In the genomic region with DNA sequence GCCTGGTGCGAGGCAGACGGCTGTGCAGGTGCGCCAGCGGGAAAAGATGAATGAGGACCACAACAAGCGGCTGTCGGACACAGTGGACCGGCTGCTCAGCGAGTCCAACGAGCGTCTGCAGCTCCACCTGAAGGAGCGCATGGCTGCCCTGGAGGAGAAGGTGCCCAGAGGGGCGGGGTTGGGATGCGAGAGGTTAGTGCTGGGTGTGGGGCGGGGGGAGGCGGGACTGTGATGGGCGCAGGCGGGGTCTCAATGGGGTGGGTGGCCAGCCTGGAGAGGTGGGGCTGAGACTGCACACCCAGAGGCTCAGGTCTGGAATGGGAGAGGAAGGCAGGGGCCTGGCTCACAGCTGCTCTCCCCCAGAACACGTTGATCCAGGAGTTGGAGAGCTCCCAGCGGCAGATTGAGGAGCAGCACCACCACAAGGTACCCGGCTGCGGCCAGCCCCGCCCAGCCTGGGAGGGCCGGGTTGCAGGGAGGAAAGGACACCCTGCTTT, we compare ENCODE assay signal across 15 cellular contexts. TPM values are rescaled to one million over a fixed set of nuclear protein-coding genes. Genes with fewer than 3 reads are reported as not detected.
DNase-seq lines count a peak whose midpoint lies in the region; ATAC-seq, FAIRE-seq and TF ChIP-seq lines count a peak whose summit lies in the region.
"Had no signal": no experiment of that assay in that cellular context is flagged by ENCODE, and none has a peak within 500 bp of the region (broad histone marks: within the 10 kb centered on the region; RNA-seq: fewer than 3 reads in every experiment).

No MANE protein-coding gene starts in this region.

- POLR2A ChIA-PET in A549 (lab: Yijun Ruan, JAX): no interaction called here

- no peak for TF ChIP-seq EP300 in A549 (IDR thresholded peaks at IDR 0.05)

- FAIRE-seq in A549 (lab: Jason Lieb, UNC): no peak
- FAIRE-seq: HTR-8/SVneo had no signal

- CTCF ChIA-PET in A549 (lab: Yijun Ruan, JAX): interaction anchor here (1.3 to 30.5 kb wide), 4 partner anchors 12 to 220 kb away, joined by 3 to 452 read pairs (median 169); no protein-coding TSS in a partner anchor

- no peak for TF ChIP-seq CTCF in A549 (IDR thresholded peaks at IDR 0.05)
- no peak for TF ChIP-seq CTCF in testis (IDR thresholded peaks at IDR 0.05)

- H3K27ac ChIP-seq in A549: no peak overlapping the region
- no peak overlapping the region for H3K27ac ChIP-seq in testis
- H3K27ac ChIP-seq: heart left ventricle had no signal

- H3K4me3 ChIP-seq in A549: no peak overlapping the region
- no peak overlapping the region for H3K4me3 ChIP-seq in testis
- H3K4me3 ChIP-seq: heart left ventricle had no signal

- ATAC-seq in A549 (peak; percentile 21 to 82; a peak in 3 of 6 replicates), left colon (peak; percentile 76), GM19452 (IDR thresholded peaks at IDR 0.05; ENCODE audit: unreplicated experiment) (no peak), HG02938 (IDR thresholded peaks at IDR 0.05; ENCODE audit: unreplicated experiment) (no peak)

- WGBS in A549 (ENCODE audit: missing lambda C conversion rate): 87% methylated on average over 14 of the region's 23 CpGs
- WGBS in testis, 2 donors: 81 to 82% methylated on average over 22 to 23 of the region's 23 CpGs

- intact Hi-C loops in left colon (cut with DNase I, micrococcal nuclease) (no loop called here), testis (cut with DNase I; ENCODE audit: low total_unique reads) (no loop called here)

- H3K9me3 ChIP-seq in A549 (no peaks in the 10 kb centered on the region), testis (no peaks in the 10 kb centered on the region)
- H3K9me3 ChIP-seq: heart left ventricle had no signal

- no peaks in the 10 kb centered on the region for H3K27me3 ChIP-seq in testis
- H3K27me3 ChIP-seq: heart left ventricle had no signal

- DNase-seq in A549 (ENCODE audit: low read depth in 1 of 2, low spot score in 1 of 2) (no peak), HPDE6-E6E7 (ENCODE audit: extremely low spot score) (peak; percentile 19), amniotic epithelial cell (ENCODE audit: low read depth) (peak; percentile 41), left colon (no peak), NCI-H1048 (lab: John Stamatoyannopoulos, UW) (no peak), testis (no peak)
- DNase-seq: activated CD4-positive, alpha-beta T cell treated with anti-CD3 and anti-CD28 coated beads, Interleukin-2, amount 50 U/mL, for 1 hour; GOT3; heart left ventricle had no signal

- no peak for TF ChIP-seq RAD21 in A549 (conservative IDR thresholded peaks at IDR 0.05 in 1 of 2, IDR thresholded peaks at IDR 0.05 in 1 of 2)

- no peaks in the 10 kb centered on the region for H3K36me3 ChIP-seq in testis (ENCODE audit: low read depth, missing control alignments)

- H3K4me2 ChIP-seq in A549: no peak overlapping the region

- H3K4me1 ChIP-seq in A549 (peaks cover 6% of the 10 kb centered on the region; the same call in 2 of the 3 replicates), testis (peaks cover 8% of the 10 kb centered on the region)

- TF ChIP-seq POLR2A in A549 (IDR thresholded peaks at IDR 0.05; ENCODE audit: low read length): no peak
- no peak for TF ChIP-seq POLR2A in testis (IDR thresholded peaks at IDR 0.05)

TF ChIP-seq in A549, 52 proteins besides CTCF, POLR2A, EP300 and RAD21:
- no peak for TF ChIP-seq ZFP36 (IDR thresholded peaks at IDR 0.05; ENCODE audit: borderline replicate concordance, partially characterized antibody)
- TF ChIP-seq, protein P1, sequence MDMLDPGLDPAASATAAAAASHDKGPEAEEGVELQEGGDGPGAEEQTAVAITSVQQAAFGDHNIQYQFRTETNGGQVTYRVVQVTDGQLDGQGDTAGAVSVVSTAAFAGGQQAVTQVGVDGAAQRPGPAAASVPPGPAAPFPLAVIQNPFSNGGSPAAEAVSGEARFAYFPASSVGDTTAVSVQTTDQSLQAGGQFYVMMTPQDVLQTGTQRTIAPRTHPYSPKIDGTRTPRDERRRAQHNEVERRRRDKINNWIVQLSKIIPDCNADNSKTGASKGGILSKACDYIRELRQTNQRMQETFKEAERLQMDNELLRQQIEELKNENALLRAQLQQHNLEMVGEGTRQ (IDR thresholded peaks at IDR 0.05): no peak
- TF ChIP-seq SREBF2 (IDR thresholded peaks at IDR 0.05): no peak
- no peak for TF ChIP-seq TFCP2L1 (CRISPR knock-in tag; IDR thresholded peaks at IDR 0.05)
- no peak for TF ChIP-seq MAZ (IDR thresholded peaks at IDR 0.05; ENCODE audit: borderline replicate concordance, low read depth, low read length)
- TF ChIP-seq FOXS1 (CRISPR knock-in tag; IDR thresholded peaks at IDR 0.05): no peak
- no peak for TF ChIP-seq EHMT2 (IDR thresholded peaks at IDR 0.05; ENCODE audit: low read depth)
- TF ChIP-seq, protein P2, sequence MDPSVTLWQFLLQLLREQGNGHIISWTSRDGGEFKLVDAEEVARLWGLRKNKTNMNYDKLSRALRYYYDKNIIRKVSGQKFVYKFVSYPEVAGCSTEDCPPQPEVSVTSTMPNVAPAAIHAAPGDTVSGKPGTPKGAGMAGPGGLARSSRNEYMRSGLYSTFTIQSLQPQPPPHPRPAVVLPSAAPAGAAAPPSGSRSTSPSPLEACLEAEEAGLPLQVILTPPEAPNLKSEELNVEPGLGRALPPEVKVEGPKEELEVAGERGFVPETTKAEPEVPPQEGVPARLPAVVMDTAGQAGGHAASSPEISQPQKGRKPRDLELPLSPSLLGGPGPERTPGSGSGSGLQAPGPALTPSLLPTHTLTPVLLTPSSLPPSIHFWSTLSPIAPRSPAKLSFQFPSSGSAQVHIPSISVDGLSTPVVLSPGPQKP (IDR thresholded peaks at IDR 0.05; ENCODE audit: low read depth, low read length): no peak
- TF ChIP-seq CHD4 (IDR thresholded peaks at IDR 0.05; ENCODE audit: borderline replicate concordance): no peak
- no peak for TF ChIP-seq HDAC2 (IDR thresholded peaks at IDR 0.05)
- TF ChIP-seq SMC3 (IDR thresholded peaks at IDR 0.05): no peak
- TF ChIP-seq RFX5 (IDR thresholded peaks at IDR 0.05): no peak
- TF ChIP-seq CBX2 (IDR thresholded peaks at IDR 0.05; ENCODE audit: borderline replicate concordance, low read depth): no peak
- TF ChIP-seq HOXB5 (CRISPR knock-in tag; IDR thresholded peaks at IDR 0.05): no peak
- no peak for TF ChIP-seq PHF8 (IDR thresholded peaks at IDR 0.05; ENCODE audit: borderline replicate concordance, low read depth)
- TF ChIP-seq MAFK (IDR thresholded peaks at IDR 0.05; ENCODE audit: partially characterized antibody): no peak
- no peak for TF ChIP-seq BHLHE40 (IDR thresholded peaks at IDR 0.05; ENCODE audit: low read depth, low read length)
- TF ChIP-seq, protein P3, sequence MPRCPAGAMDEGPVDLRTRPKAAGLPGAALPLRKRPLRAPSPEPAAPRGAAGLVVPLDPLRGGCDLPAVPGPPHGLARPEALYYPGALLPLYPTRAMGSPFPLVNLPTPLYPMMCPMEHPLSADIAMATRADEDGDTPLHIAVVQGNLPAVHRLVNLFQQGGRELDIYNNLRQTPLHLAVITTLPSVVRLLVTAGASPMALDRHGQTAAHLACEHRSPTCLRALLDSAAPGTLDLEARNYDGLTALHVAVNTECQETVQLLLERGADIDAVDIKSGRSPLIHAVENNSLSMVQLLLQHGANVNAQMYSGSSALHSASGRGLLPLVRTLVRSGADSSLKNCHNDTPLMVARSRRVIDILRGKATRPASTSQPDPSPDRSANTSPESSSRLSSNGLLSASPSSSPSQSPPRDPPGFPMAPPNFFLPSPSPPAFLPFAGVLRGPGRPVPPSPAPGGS (IDR thresholded peaks at IDR 0.05): no peak
- no peak for TF ChIP-seq EHF (CRISPR knock-in tag; IDR thresholded peaks at IDR 0.05)

RNA-seq across cellular contexts. Expression of a gene that starts 22.3 kb away (rescaled TPM):
- 0.47 and 1.0 TPM in 2 replicates for polyA plus RNA-seq in A549 (2011; rRNA removed)
- polyA plus RNA-seq in A549 (2012; cell fraction: cytosol; rRNA removed): 0.45 and 0.60 TPM in 2 replicates
- 2.9 and 3.3 TPM in 2 replicates for polyA plus RNA-seq in A549 (2012; cell fraction: nucleus; rRNA removed)
- polyA plus RNA-seq in A549 (2017; fragmentation: RNase III; extraction: RNeasy Plus Mini Kit Qiagen cat#74134 plus additional on column Dnase treatment): 0.33 to 0.63 TPM (median 0.44 TPM) in 3 replicates
- polyA minus RNA-seq in A549 (2011; rRNA and poly(A)+ RNA removed): 0.73 and 1.6 TPM in 2 replicates
- total RNA-seq in left colon: 1 to 10 TPM in 1 of 2 donors, under 1 TPM in 1; 0.58 to 1.7 TPM
- total RNA-seq in testis: 10 to 100 TPM; 27.2 to 33.1 TPM
- 6.6 TPM for polyA plus RNA-seq in testis (ENCODE audit: insufficient read depth, low read depth, low replicate concordance)

RNA-seq across cellular contexts. Expression of a gene that starts 37.2 kb away (rescaled TPM):
- not detected in 2 replicates for polyA plus RNA-seq in A549 (2011; rRNA removed)
- polyA plus RNA-seq in A549 (2012; cell fraction: cytosol; rRNA removed): not detected in 2 replicates
- not detected in 2 replicates for polyA plus RNA-seq in A549 (2012; cell fraction: nucleus; rRNA removed)
- polyA plus RNA-seq in A549 (2017; fragmentation: RNase III; extraction: RNeasy Plus Mini Kit Qiagen cat#74134 plus additional on column Dnase treatment): not detected in 3 replicates
- polyA minus RNA-seq in A549 (2011; rRNA and poly(A)+ RNA removed): not detected in 2 replicates
- not detected for total RNA-seq in left colon
- total RNA-seq in testis: under 1 TPM; 0.25 to 0.47 TPM
- 1.2 TPM for polyA plus RNA-seq in testis (ENCODE audit: insufficient read depth, low read depth, low replicate concordance)
- total RNA-seq: Daoy; heart left ventricle; posterior vena cava; T-helper 1 cell treated with Interleukin-12 subunit alpha and Interleukin-12 subunit beta and Interleukin-4 antibody, amounts not matched to agents 30 ng/mL and 1 ng/mL, for 36 hours had no signal
- polyA plus RNA-seq: heart left ventricle had no signal

RNA-seq across cellular contexts. Expression of a gene that starts 41.4 kb away (rescaled TPM):
- polyA plus RNA-seq in A549 (2011; rRNA removed) (114 and 123 TPM in 2 replicates), A549 (2017; fragmentation: RNase III; extraction: RNeasy Plus Mini Kit Qiagen cat#74134 plus additional on column Dnase treatment) (46.3 to 49.4 TPM (median 48.4 TPM) in 3 replicates), testis (ENCODE audit: insufficient read depth, low read depth, low replicate concordance) (114 TPM)
- 61.0 and 67.8 TPM in 2 replicates for polyA plus RNA-seq in A549 (2012; cell fraction: cytosol; rRNA removed)
- 40.6 and 60.6 TPM in 2 replicates for polyA plus RNA-seq in A549 (2012; cell fraction: nucleus; rRNA removed)
- 107 and 128 TPM in 2 replicates for polyA minus RNA-seq in A549 (2011; rRNA and poly(A)+ RNA removed)
- total RNA-seq in left colon (10 to 100 TPM; 91.5 to 97.1 TPM), testis (100 to 1,000 TPM; 129 to 135 TPM)

Comparison
In these comparisons a context has a peak if more than half of its experiments do, and no peak if none do; other contexts are left out.
1. ATAC-seq: peak in A549 (2 of 2) and left colon (single experiment); none in GM19452 (single experiment) and HG02938 (single experiment).
2. DNase-seq: peak in HPDE6-E6E7 (single experiment) and amniotic epithelial cell (single experiment); none in A549 (0 of 2), left colon (0 of 2), NCI-H1048 (single experiment) and testis (single experiment).
3. RNA of a gene that starts 22.3 kb away (total RNA-seq): 27.2 to 33.1 TPM in testis; 0.58 to 1.7 TPM in left colon; every median in the first group is over 10 times any median in the second.